Comparison of ENCODE assay signal across 12 cellular contexts in genomic region chr1:4090556-4090955, GRCh38.
DNase-seq lines count a peak whose midpoint lies in the region; ATAC-seq and TF ChIP-seq lines count a peak whose summit lies in the region.
"Had no signal": no experiment of that assay in that cellular context is flagged by ENCODE, and none has a peak within 500 bp of the region (broad histone marks: within the 10 kb centered on the region; RNA-seq: fewer than 3 reads in every experiment).

No MANE protein-coding gene starts in this region.

- H3K27ac Mint-ChIP-seq in neural crest cell (ENCODE audit: unreplicated experiment), result peak overlapping the region; percentile 62
- H3K27ac Mint-ChIP-seq: B cell; CD4-positive, CD25-positive, alpha-beta regulatory T cell; CD8-positive, alpha-beta memory T cell had no signal

- no peak for TF ChIP-seq CTCF in neural crest cell (conservative IDR thresholded peaks at IDR 0.05)

- ATAC-seq in sciatic nerve, result no peak

- peaks cover 4% of the 10 kb centered on the region for H3K36me3 Mint-ChIP-seq in neural crest cell (ENCODE audit: low read depth)
- H3K36me3 Mint-ChIP-seq: CD4-positive, CD25-positive, alpha-beta regulatory T cell; CD8-positive, alpha-beta memory T cell had no signal

- H3K4me1 Mint-ChIP-seq in neural crest cell, result peaks cover 9% of the 10 kb centered on the region
- H3K4me1 Mint-ChIP-seq: B cell; CD8-positive, alpha-beta memory T cell had no signal

- peaks cover 3% of the 10 kb centered on the region for H3K9me3 Mint-ChIP-seq in neural crest cell

- no peak overlapping the region for H3K4me3 Mint-ChIP-seq in neural crest cell
- H3K4me3 Mint-ChIP-seq: B cell; CD4-positive, CD25-positive, alpha-beta regulatory T cell; CD8-positive, alpha-beta memory T cell had no signal

- DNase-seq in COLO668 (lab: John Stamatoyannopoulos, UW; ENCODE audit: unreplicated experiment), result peak; percentile 26
- no peak for DNase-seq in neural crest cell (ENCODE audit: low read depth, low spot score)
- DNase-seq in sciatic nerve (ENCODE audit: low spot score), result peak; percentile 27
- no peak for DNase-seq in NCI-H345 treated with DMSO at 0.1 percent for 48 hours (lab: John Stamatoyannopoulos, UW; ENCODE audit: unreplicated experiment)
- no peak for DNase-seq in stimulated activated naive CD4-positive, alpha-beta T cell treated with Interleukin-2 at 50 U/mL for 16 hours (lab: John Stamatoyannopoulos, UW)
- no peak for DNase-seq in activated CD4-positive, CD25-positive, alpha-beta regulatory T cell (lab: John Stamatoyannopoulos, UW)
- DNase-seq: C1 segment of cervical spinal cord; CD4-positive, CD25-positive, alpha-beta regulatory T cell; GDM1; GM23248 had no signal

- no peaks in the 10 kb centered on the region for H3K27me3 Mint-ChIP-seq in neural crest cell (ENCODE audit: low read depth)
- H3K27me3 Mint-ChIP-seq: B cell; CD4-positive, CD25-positive, alpha-beta regulatory T cell had no signal

- intact Hi-C loops in sciatic nerve (cut with DNase I), result no loop called here

Comparison
In these comparisons a context has a peak if more than half of its experiments do, and no peak if none do; other contexts are left out.
1. DNase-seq: peak in COLO668 (single experiment) and sciatic nerve (single experiment); none in neural crest cell (single experiment), NCI-H345 treated with DMSO at 0.1 percent for 48 hours (single experiment), stimulated activated naive CD4-positive, alpha-beta T cell treated with Interleukin-2 at 50 U/mL for 16 hours (single experiment) and activated CD4-positive, CD25-positive, alpha-beta regulatory T cell (0 of 4).